Comparison of ENCODE assay signal across 18 cellular contexts in the genomic region with DNA sequence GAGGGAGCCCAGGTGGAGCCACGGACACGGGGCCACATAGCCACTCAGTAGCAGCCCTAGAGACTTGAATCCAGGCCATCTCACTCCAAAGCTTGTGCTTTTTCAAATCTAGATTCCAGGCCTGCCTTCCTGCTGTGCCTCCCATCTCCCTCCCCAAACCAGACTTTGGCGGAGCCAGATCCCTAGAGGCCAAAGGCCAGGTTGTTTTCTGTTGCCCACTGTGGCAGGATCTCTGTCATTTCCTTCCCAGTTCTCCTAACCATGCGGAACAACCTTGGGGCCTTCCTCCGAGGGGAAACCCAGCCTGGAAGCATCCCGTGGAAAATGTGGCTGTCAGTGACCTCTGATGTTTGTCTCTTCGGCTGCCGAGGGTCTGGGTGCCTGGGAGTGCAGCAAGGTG. TPM values are rescaled to one million over a fixed set of nuclear protein-coding genes. Genes with fewer than 3 reads are reported as not detected.
DNase-seq lines count a peak whose midpoint lies in the region; ATAC-seq, FAIRE-seq and TF ChIP-seq lines count a peak whose summit lies in the region.
"Had no signal": no experiment of that assay in that cellular context is flagged by ENCODE, and none has a peak within 500 bp of the region (broad histone marks: within the 10 kb centered on the region; RNA-seq: fewer than 3 reads in every experiment).

No MANE protein-coding gene starts in this region.

- no peak overlapping the region for H3K9ac ChIP-seq in colonic mucosa (ENCODE audit: low read depth in 2 of 2, low read length in 2 of 2)

- peak; percentile 54 for ATAC-seq in left ventricle myocardium superior
- ATAC-seq in psoas muscle = peak in 1 of 4 donors; percentile 60
- no peak for ATAC-seq in HG03135 (IDR thresholded peaks at IDR 0.05; ENCODE audit: unreplicated experiment)
- ATAC-seq: activated CD4-positive, CD25-positive, alpha-beta regulatory T cell treated with anti-CD3 and anti-CD28 coated beads, Interleukin-2, amount 50 U/mL, for 24 hours had no signal

- H3K27me3 ChIP-seq in psoas muscle (ENCODE audit: insufficient read depth in 3 of 3, low read length in 2 of 3) (no peaks in the 10 kb centered on the region), colonic mucosa (no peaks in the 10 kb centered on the region)
- H3K27me3 ChIP-seq: MG63 had no signal

- H3K4me1 ChIP-seq in psoas muscle = peaks cover 9% of the 10 kb centered on the region
- no peaks in the 10 kb centered on the region for H3K4me1 ChIP-seq in colonic mucosa

- H3K9me3 ChIP-seq in psoas muscle (no peaks in the 10 kb centered on the region), colonic mucosa (no peaks in the 10 kb centered on the region)
- H3K9me3 ChIP-seq: MG63 had no signal

- H3K36me3 ChIP-seq in psoas muscle (ENCODE audit: insufficient read depth in 1 of 2, low read depth in 1 of 2) = no peaks in the 10 kb centered on the region
- no peaks in the 10 kb centered on the region for H3K36me3 ChIP-seq in colonic mucosa
- H3K36me3 ChIP-seq: MG63 had no signal

- H3K4me3 ChIP-seq in psoas muscle (no peak overlapping the region), colonic mucosa (no peak overlapping the region)
- H3K4me3 ChIP-seq: MG63 had no signal

- no peak overlapping the region for H3K4me3 Mint-ChIP-seq in activated CD4-positive, alpha-beta T cell treated with anti-CD3 and anti-CD28 coated beads, Interleukin-2, amount 10 ng/mL, durations not matched to agents 7 days and 5 days
- H3K4me3 Mint-ChIP-seq: memory B cell, nephron had no signal

- FAIRE-seq in RCC 7860 (lab: Jason Lieb, UNC) = peak; percentile 77
- FAIRE-seq: endometrium had no signal

- H3K27me3 Mint-ChIP-seq in activated CD4-positive, alpha-beta T cell treated with anti-CD3 and anti-CD28 coated beads, Interleukin-2, amount 10 ng/mL, durations not matched to agents 7 days and 5 days = no peaks in the 10 kb centered on the region
- H3K27me3 Mint-ChIP-seq: memory B cell had no signal

- H3K27ac Mint-ChIP-seq in activated CD4-positive, alpha-beta T cell treated with anti-CD3 and anti-CD28 coated beads, Interleukin-2, amount 10 ng/mL, durations not matched to agents 7 days and 5 days = no peak overlapping the region
- H3K27ac Mint-ChIP-seq: memory B cell had no signal

- H3K4me1 Mint-ChIP-seq in activated CD4-positive, alpha-beta T cell treated with anti-CD3 and anti-CD28 coated beads, Interleukin-2, amount 10 ng/mL, durations not matched to agents 7 days and 5 days = peaks cover 10% of the 10 kb centered on the region

- TF ChIP-seq CTCF in psoas muscle (IDR thresholded peaks at IDR 0.05) (no peak), colonic mucosa (IDR thresholded peaks at IDR 0.05) (no peak)

- POLR2A ChIA-PET in activated CD4-positive, alpha-beta T cell treated with anti-CD3 and anti-CD28 coated beads, Interleukin-2, amount 10 ng/mL, durations not matched to agents 7 days and 5 days (lab: Charles Lee) = no interaction called here

- intact Hi-C loops in left ventricle myocardium superior (cut with micrococcal nuclease) (no loop called here), psoas muscle (cut with DNase I) (no loop called here), colonic mucosa (cut with DNase I) (no loop called here)

- H3K27ac ChIP-seq in psoas muscle (peak overlapping the region; percentile 20), colonic mucosa (no peak overlapping the region)

- CTCF ChIA-PET in activated CD4-positive, alpha-beta T cell treated with anti-CD3 and anti-CD28 coated beads, Interleukin-2, amount 10 ng/mL, durations not matched to agents 7 days and 5 days (lab: Charles Lee) = no interaction called here

- 59 to 70% (median 63%) methylated on average over 8 of the region's 8 CpGs for WGBS in psoas muscle, 3 donors

- no peaks in the 10 kb centered on the region for H3K36me3 Mint-ChIP-seq in activated CD4-positive, alpha-beta T cell treated with anti-CD3 and anti-CD28 coated beads, Interleukin-2, amount 10 ng/mL, durations not matched to agents 7 days and 5 days (ENCODE audit: low read depth)
- H3K36me3 Mint-ChIP-seq: memory B cell had no signal

- no peaks in the 10 kb centered on the region for H3K9me3 Mint-ChIP-seq in activated CD4-positive, alpha-beta T cell treated with anti-CD3 and anti-CD28 coated beads, Interleukin-2, amount 10 ng/mL, durations not matched to agents 7 days and 5 days
- H3K9me3 Mint-ChIP-seq: memory B cell, nephron had no signal

- DNase-seq in RCC 7860 (ENCODE audit: low spot score) (peak; percentile 67), left ventricle myocardium superior (no peak), psoas muscle (no peak), colonic mucosa (no peak)
- DNase-seq in activated CD4-positive, alpha-beta T cell treated with anti-CD3 and anti-CD28 coated beads, Interleukin-2, amount 10 ng/mL, durations not matched to agents 7 days and 5 days = no peak
- DNase-seq: amniotic stem cell, foreskin melanocyte, MG63, NCI-H187, NCI-H446, SHP77 treated with DMSO at 0.1 percent for 48 hours had no signal

RNA-seq across cellular contexts. Expression of a gene that starts 16.4 kb away (rescaled TPM):
- total RNA-seq in left ventricle myocardium superior = 1,255 TPM
- total RNA-seq in psoas muscle = 1,000 to 10,000 TPM in 3 of 4 donors, 100 to 1,000 TPM in 1; 977 to 1,443 (median 1,285) TPM
- 1,000 to 10,000 TPM; 1,999 to 3,049 (median 2,406) TPM for polyA plus RNA-seq in psoas muscle
- total RNA-seq in colonic mucosa = 1,000 to 10,000 TPM; 1,643 to 1,700 TPM
- total RNA-seq in activated CD4-positive, alpha-beta T cell treated with anti-CD3 and anti-CD28 coated beads, Interleukin-2, amount 10 ng/mL, durations not matched to agents 7 days and 5 days = 1,000 to 10,000 TPM; 2,151 to 2,478 TPM

RNA-seq across cellular contexts. Expression of a gene that starts 42.0 kb away (rescaled TPM):
- total RNA-seq in left ventricle myocardium superior (57.9 TPM), psoas muscle (10 to 100 TPM; 30.1 to 40.2 (median 36.6) TPM), colonic mucosa (10 to 100 TPM; 37.4 to 51.3 TPM)
- 10 to 100 TPM; 11.0 to 22.5 (median 13.2) TPM for polyA plus RNA-seq in psoas muscle
- total RNA-seq in activated CD4-positive, alpha-beta T cell treated with anti-CD3 and anti-CD28 coated beads, Interleukin-2, amount 10 ng/mL, durations not matched to agents 7 days and 5 days = under 1 TPM; 0.50 to 0.71 TPM

RNA-seq across cellular contexts. Expression of a gene that starts 53.2 kb away (rescaled TPM):
- total RNA-seq in left ventricle myocardium superior = 341 TPM
- 100 to 1,000 TPM in 3 of 4 donors, 10 to 100 TPM in 1; 72.5 to 299 (median 156) TPM for total RNA-seq in psoas muscle
- polyA plus RNA-seq in psoas muscle = 10 to 100 TPM; 66.5 to 92.0 (median 83.7) TPM
- 100 to 1,000 TPM; 200 to 485 TPM for total RNA-seq in colonic mucosa
- 100 to 1,000 TPM; 462 to 507 TPM for total RNA-seq in activated CD4-positive, alpha-beta T cell treated with anti-CD3 and anti-CD28 coated beads, Interleukin-2, amount 10 ng/mL, durations not matched to agents 7 days and 5 days
- total RNA-seq: chondrocyte, Daoy had no signal

Comparison
In these comparisons a context has a peak if more than half of its experiments do, and no peak if none do; other contexts are left out.
1. RNA of a gene that starts 42.0 kb away (total RNA-seq): 57.9 TPM in left ventricle myocardium superior (single experiment), 37.4 to 51.3 TPM in colonic mucosa and 30.1 to 40.2 TPM in psoas muscle; 0.50 to 0.71 TPM in activated CD4-positive, alpha-beta T cell treated with anti-CD3 and anti-CD28 coated beads, Interleukin-2, amount 10 ng/mL, durations not matched to agents 7 days and 5 days; every median in the first group is over 10 times any median in the second.